1 cellular context compared by ENCODE assay signal in the genomic region with DNA sequence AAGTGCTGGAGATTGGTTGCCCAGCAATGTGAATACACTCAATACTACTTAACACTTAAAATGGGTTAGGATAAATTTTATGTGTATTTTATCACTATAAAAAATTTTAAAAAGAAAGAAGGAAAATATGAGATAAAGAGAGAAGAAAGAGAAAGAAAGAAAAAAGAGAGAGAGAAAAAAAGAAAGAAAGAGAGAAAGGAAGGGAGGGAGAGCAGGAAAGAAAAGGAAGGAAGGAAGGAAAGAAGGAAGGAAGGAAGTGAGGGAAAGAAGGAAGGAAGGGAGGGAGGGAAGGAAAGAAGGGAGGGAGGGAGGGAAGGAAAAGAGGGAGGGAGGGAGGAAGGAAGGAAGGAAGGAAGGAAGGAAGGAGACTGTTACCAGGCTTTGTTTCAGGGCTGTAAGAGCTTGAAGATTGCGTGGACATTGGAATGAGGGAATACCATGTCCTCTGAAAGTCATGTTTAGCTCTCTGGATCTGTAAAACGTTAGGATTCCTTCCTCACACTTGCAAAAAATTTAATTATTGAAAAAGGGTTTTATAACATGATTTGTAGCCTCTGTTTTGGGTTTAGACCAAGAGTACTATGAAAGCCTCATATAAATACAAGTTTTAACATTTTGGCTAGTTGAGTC.
TF ChIP-seq lines count a peak whose summit lies in the region.

No MANE protein-coding gene starts in this region.

TF ChIP-seq in SK-N-SH, 30 proteins besides CTCF, POLR2A, EP300 and RAD21 (continued from another document):
- TF ChIP-seq, protein P1, sequence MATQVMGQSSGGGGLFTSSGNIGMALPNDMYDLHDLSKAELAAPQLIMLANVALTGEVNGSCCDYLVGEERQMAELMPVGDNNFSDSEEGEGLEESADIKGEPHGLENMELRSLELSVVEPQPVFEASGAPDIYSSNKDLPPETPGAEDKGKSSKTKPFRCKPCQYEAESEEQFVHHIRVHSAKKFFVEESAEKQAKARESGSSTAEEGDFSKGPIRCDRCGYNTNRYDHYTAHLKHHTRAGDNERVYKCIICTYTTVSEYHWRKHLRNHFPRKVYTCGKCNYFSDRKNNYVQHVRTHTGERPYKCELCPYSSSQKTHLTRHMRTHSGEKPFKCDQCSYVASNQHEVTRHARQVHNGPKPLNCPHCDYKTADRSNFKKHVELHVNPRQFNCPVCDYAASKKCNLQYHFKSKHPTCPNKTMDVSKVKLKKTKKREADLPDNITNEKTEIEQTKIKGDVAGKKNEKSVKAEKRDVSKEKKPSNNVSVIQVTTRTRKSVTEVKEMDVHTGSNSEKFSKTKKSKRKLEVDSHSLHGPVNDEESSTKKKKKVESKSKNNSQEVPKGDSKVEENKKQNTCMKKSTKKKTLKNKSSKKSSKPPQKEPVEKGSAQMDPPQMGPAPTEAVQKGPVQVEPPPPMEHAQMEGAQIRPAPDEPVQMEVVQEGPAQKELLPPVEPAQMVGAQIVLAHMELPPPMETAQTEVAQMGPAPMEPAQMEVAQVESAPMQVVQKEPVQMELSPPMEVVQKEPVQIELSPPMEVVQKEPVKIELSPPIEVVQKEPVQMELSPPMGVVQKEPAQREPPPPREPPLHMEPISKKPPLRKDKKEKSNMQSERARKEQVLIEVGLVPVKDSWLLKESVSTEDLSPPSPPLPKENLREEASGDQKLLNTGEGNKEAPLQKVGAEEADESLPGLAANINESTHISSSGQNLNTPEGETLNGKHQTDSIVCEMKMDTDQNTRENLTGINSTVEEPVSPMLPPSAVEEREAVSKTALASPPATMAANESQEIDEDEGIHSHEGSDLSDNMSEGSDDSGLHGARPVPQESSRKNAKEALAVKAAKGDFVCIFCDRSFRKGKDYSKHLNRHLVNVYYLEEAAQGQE (IDR thresholded peaks at IDR 0.05; ENCODE audit: low read depth, low read length): no peak
- TF ChIP-seq, protein P2, sequence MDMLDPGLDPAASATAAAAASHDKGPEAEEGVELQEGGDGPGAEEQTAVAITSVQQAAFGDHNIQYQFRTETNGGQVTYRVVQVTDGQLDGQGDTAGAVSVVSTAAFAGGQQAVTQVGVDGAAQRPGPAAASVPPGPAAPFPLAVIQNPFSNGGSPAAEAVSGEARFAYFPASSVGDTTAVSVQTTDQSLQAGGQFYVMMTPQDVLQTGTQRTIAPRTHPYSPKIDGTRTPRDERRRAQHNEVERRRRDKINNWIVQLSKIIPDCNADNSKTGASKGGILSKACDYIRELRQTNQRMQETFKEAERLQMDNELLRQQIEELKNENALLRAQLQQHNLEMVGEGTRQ (IDR thresholded peaks at IDR 0.05; ENCODE audit: borderline replicate concordance, low read depth, low read length): no peak
- TF ChIP-seq SMC3 (IDR thresholded peaks at IDR 0.05; ENCODE audit: low read depth, low read length): no peak
- TF ChIP-seq, protein P3, sequence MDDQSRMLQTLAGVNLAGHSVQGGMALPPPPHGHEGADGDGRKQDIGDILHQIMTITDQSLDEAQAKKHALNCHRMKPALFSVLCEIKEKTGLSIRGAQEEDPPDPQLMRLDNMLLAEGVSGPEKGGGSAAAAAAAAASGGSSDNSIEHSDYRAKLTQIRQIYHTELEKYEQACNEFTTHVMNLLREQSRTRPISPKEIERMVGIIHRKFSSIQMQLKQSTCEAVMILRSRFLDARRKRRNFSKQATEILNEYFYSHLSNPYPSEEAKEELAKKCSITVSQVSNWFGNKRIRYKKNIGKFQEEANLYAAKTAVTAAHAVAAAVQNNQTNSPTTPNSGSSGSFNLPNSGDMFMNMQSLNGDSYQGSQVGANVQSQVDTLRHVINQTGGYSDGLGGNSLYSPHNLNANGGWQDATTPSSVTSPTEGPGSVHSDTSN (IDR thresholded peaks at IDR 0.05): no peak
- no peak for TF ChIP-seq RCOR1 (IDR thresholded peaks at IDR 0.05; ENCODE audit: low read length)
- no peak for TF ChIP-seq YY1 (IDR thresholded peaks at IDR 0.05; ENCODE audit: low read depth)
- TF ChIP-seq, protein P4, sequence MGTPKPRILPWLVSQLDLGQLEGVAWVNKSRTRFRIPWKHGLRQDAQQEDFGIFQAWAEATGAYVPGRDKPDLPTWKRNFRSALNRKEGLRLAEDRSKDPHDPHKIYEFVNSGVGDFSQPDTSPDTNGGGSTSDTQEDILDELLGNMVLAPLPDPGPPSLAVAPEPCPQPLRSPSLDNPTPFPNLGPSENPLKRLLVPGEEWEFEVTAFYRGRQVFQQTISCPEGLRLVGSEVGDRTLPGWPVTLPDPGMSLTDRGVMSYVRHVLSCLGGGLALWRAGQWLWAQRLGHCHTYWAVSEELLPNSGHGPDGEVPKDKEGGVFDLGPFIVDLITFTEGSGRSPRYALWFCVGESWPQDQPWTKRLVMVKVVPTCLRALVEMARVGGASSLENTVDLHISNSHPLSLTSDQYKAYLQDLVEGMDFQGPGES (IDR thresholded peaks at IDR 0.05; ENCODE audit: low read depth, low read length): no peak
